Comparison of ENCODE assay signal across 8 cellular contexts in genomic region chr6:43516697-43517502, GRCh38. TPM values are rescaled to one million over a fixed set of nuclear protein-coding genes. Genes with fewer than 3 reads are reported as not detected.
DNase-seq lines count a peak whose midpoint lies in the region; ATAC-seq and TF ChIP-seq lines count a peak whose summit lies in the region.

Gene POLR1C, plus strand, starts transcription at chr6:43517089. Its CDS starts 21 bp downstream, at chr6:43517110.
Gene YIPF3, minus strand, starts transcription at chr6:43516926. Its CDS starts 119 bp downstream, at chr6:43516807.

- H3K27me3 ChIP-seq in PC-3 (ENCODE audit: low read length) (no peaks in the 10 kb centered on the region), esophagus (ENCODE audit: control insufficient read depth in 1 of 2, insufficient read depth in 2 of 2, low read length in 2 of 2) (no peaks in the 10 kb centered on the region), mucosa of stomach (ENCODE audit: control insufficient read depth, insufficient read depth, low read length) (no peaks in the 10 kb centered on the region)

- H3K4me3 ChIP-seq in Jurkat, Clone E6-1 (ENCODE audit: low read length) = peak within 1 kb of the TSS; percentile 100
- H3K4me3 ChIP-seq in PC-3 (ENCODE audit: low read length) (peak within 1 kb of the TSS; percentile 98), esophagus (ENCODE audit: low read depth in 1 of 2, low read length in 2 of 2) (peak within 1 kb of the TSS; percentile 82 to 85), mucosa of stomach (ENCODE audit: low read length) (peak within 1 kb of the TSS; percentile 86)

- H3K27ac ChIP-seq in PC-3 (ENCODE audit: low read length) (peak within 1 kb of the TSS; percentile 51), esophagus (ENCODE audit: low read depth in 2 of 2, low read length in 1 of 2) (peak within 1 kb of the TSS; percentile 82 to 86)

- H3K9me3 ChIP-seq in PC-3 (ENCODE audit: low read length) = no peaks in the 10 kb centered on the region
- H3K9me3 ChIP-seq in esophagus (ENCODE audit: control insufficient read depth in 2 of 2, insufficient read depth in 1 of 2, low read depth in 1 of 2, low read length in 1 of 2) = no peaks in the 10 kb centered on the region
- no peaks in the 10 kb centered on the region for H3K9me3 ChIP-seq in mucosa of stomach (ENCODE audit: control insufficient read depth, low read length)

- DNase-seq in DMS153 treated with DMSO at 0.1 percent for 48 hours (lab: John Stamatoyannopoulos, UW; ENCODE audit: unreplicated experiment) (peak; percentile 95), PC-3 (peak; percentile 99), activated T-cell treated with anti-CD3 and anti-CD28 coated beads for 48 hours (ENCODE audit: low read depth) (peak; percentile 93)
- DNase-seq in Jurkat, Clone E6-1 (ENCODE audit: low read depth, low spot score) = peak; percentile 96
- peak; percentile 95 to 96 for DNase-seq in stimulated activated CD8-positive, alpha-beta memory T cell treated with anti-CD3 and anti-CD28 coated beads, Interleukin-7, amount 100 ng/mL, for 1 hour (ENCODE audit: low read depth in 2 of 2)

- peak within 1 kb of the TSS; percentile 74 for H2AFZ ChIP-seq in PC-3 (ENCODE audit: low read length)

- intact Hi-C loops in PC-3 (cut with micrococcal nuclease) = no loop called here

- H3K4me2 ChIP-seq in PC-3 (ENCODE audit: low read length) = peak within 1 kb of the TSS; percentile 91

- WGBS in esophagus, 2 donors = 0% methylated on average over 57 of the region's 57 CpGs

- CTCF ChIA-PET in PC-3 (lab: Charles Lee) = interaction anchor here (0.6 kb wide), 1 partner anchor 147 kb away, joined by 3 read pairs; the partner anchor contains the start of gene ZNF318

- H3K4me1 ChIP-seq in PC-3 (ENCODE audit: insufficient read depth, low read length) (peaks cover 16% of the 10 kb centered on the region), esophagus (ENCODE audit: control insufficient read depth in 2 of 2, insufficient read depth in 2 of 2, low read length in 1 of 2) (peaks cover 3 to 8% of the 10 kb centered on the region in 2 donors), mucosa of stomach (ENCODE audit: control insufficient read depth, insufficient read depth, low read length) (peaks cover 27% of the 10 kb centered on the region)

- H3K9me2 ChIP-seq in PC-3 (replicated peaks; ENCODE audit: low read length) = no peaks in the 10 kb centered on the region

- peak within 1 kb of the TSS; percentile 99 for H3K9ac ChIP-seq in PC-3 (ENCODE audit: low read length)
- H3K9ac ChIP-seq in mucosa of stomach (ENCODE audit: low read length) = peak within 1 kb of the TSS; percentile 95

- no peaks in the 10 kb centered on the region for H3F3A ChIP-seq in PC-3 (ENCODE audit: low read length, unreplicated experiment)

- peaks cover 59% of the 10 kb centered on the region for H3K79me2 ChIP-seq in PC-3 (ENCODE audit: low read length)

- H3K36me3 ChIP-seq in PC-3 (ENCODE audit: low read depth, low read length) (peaks cover 40% of the 10 kb centered on the region), esophagus (ENCODE audit: control insufficient read depth in 2 of 2, insufficient read depth in 2 of 2, low read length in 1 of 2) (peaks cover 7 to 43% of the 10 kb centered on the region in 2 donors), mucosa of stomach (ENCODE audit: control insufficient read depth, insufficient read depth, low read length) (peaks cover 10% of the 10 kb centered on the region)

- BruUV-seq in PC-3 (replicated peaks; lab: Mats Ljungman, UMichigan) = TSS peak; percentile 73

- TF ChIP-seq CTCF in PC-3 (conservative IDR thresholded peaks at IDR 0.05; ENCODE audit: low read depth, low read length) = no peak

- POLR2A ChIA-PET in PC-3 (lab: Charles Lee; ENCODE audit: unreplicated experiment) = no interaction called here

- H4K20me1 ChIP-seq in PC-3 (ENCODE audit: low read length) = peaks cover 22% of the 10 kb centered on the region

- peak; percentile 88 for ATAC-seq in GM21619 (IDR thresholded peaks at IDR 0.05; ENCODE audit: unreplicated experiment)
- peak; percentile 90 for ATAC-seq in PC-3

RNA-seq across cellular contexts. Expression of gene POLR1C, which starts in this region (rescaled TPM):
- polyA plus RNA-seq in Jurkat, Clone E6-1 (2012; ENCODE audit: insufficient read depth, insufficient read length) = 60.4 TPM
- 61.4 and 69.7 TPM in 2 replicates for total RNA-seq in PC-3 (2014; rRNA removed)
- polyA plus RNA-seq in esophagus = 10 to 100 TPM; 21.5 to 38.9 TPM

RNA-seq across cellular contexts. Expression of gene YIPF3, which starts in this region (rescaled TPM):
- 71.3 TPM for polyA plus RNA-seq in Jurkat, Clone E6-1 (2012; ENCODE audit: insufficient read depth, insufficient read length)
- total RNA-seq in PC-3 (2014; rRNA removed) = 89.7 and 93.9 TPM in 2 replicates
- 10 to 100 TPM; 54.3 to 64.1 TPM for polyA plus RNA-seq in esophagus

Comparison
In these comparisons a context has a peak if more than half of its experiments do, and no peak if none do; other contexts are left out.
1. Peak in every context shown above with its lines: DNase-seq, ATAC-seq, H3K4me3 ChIP-seq and H3K27ac ChIP-seq.